ENCODE assay signal across 8 cellular contexts in the genomic region with DNA sequence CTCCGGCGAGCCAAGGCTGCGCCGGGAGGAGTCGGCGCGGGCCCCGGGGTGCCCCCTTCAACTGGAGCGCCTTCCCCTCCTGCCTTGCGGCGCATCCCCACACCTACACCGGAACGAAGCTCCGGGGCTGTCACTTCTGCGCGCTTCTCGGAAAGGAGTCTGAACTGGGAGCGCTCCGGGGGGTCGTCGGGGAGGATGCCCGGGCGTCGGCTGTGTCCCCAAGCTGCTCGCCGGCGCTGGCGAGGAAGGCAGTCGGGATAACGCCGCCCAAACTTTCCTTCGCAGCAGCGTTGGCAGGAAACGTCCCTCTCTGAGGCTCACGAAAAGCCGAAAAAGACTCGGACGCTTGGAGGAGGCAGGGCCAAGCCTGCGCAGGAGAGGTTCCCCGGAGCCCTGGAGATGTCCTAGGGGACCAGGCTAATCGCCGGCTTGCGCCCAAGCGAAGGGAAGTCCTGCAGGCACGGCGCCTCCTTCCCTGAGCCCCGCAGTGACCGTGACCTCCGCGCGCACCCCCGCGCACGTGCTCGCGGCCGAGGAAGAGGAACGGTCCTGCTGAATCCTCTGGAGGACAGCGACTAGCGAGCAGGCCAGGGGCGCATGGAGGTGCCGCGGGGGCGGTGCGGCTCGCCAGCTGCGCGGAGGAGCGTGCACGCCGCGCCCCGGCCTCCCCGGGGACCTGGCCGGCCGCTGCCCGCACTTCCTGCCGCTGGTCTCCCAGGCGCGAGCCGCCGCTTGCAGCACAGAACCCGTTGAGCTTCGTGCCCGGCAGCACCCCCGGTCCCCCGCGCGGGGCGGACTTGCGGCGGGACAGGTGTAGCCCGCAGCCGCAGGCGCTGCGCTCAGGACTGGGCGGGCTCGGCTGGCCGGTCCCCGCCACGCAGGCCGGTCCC. TPM values are rescaled to one million over a fixed set of nuclear protein-coding genes. Genes with fewer than 3 reads are reported as not detected.
DNase-seq lines count a peak whose midpoint lies in the region; ATAC-seq, FAIRE-seq and TF ChIP-seq lines count a peak whose summit lies in the region.

TSS of gene SH3RF3 (plus strand) at position 740 of the 890 bp plus-strand sequence.

- TF ChIP-seq CTCF in AG10803 (conservative IDR thresholded peaks at IDR 0.05; ENCODE audit: low read length) (no peak), parathyroid adenoma (IDR thresholded peaks at IDR 0.05) (no peak)

- H3K36me3 ChIP-seq in adipocyte (ENCODE audit: control insufficient read depth, insufficient read depth, low read length, severe bottlenecking), result no peaks in the 10 kb centered on the region
- H3K36me3 ChIP-seq in parathyroid adenoma (ENCODE audit: control insufficient read depth, insufficient read depth, low read length), result no peaks in the 10 kb centered on the region

- ATAC-seq in left cardiac atrium (peak; percentile 54 to 64), HG03378 (IDR thresholded peaks at IDR 0.05; ENCODE audit: unreplicated experiment) (no peak)

- H3K27ac ChIP-seq in parathyroid adenoma, result peak within 1 kb of the TSS; percentile 49

- intact Hi-C loops in left cardiac atrium (cut with DNase I), result loop anchor here (1.0 to 5.0 kb wide), 4 partner anchors 74 to 382 kb away; no protein-coding TSS in a partner anchor

- peak within 1 kb of the TSS; percentile 67 for H3K4me3 ChIP-seq in AG10803 (ENCODE audit: low read length)
- H3K4me3 ChIP-seq in adipocyte (ENCODE audit: low read length), result peak within 1 kb of the TSS; percentile 92
- H3K4me3 ChIP-seq in parathyroid adenoma (ENCODE audit: low read depth, low read length), result peak within 1 kb of the TSS; percentile 47

- H3K27me3 ChIP-seq in adipocyte (replicated peaks; ENCODE audit: control insufficient read depth, insufficient read depth, low read length), result no peaks in the 10 kb centered on the region
- H3K27me3 ChIP-seq in parathyroid adenoma (ENCODE audit: control insufficient read depth, insufficient read depth, low read length), result no peaks in the 10 kb centered on the region

- no peak for FAIRE-seq in GM19239 (lab: Jason Lieb, UNC)

- H3K9ac ChIP-seq in adipocyte (ENCODE audit: low read length) (peak within 1 kb of the TSS; percentile 94), parathyroid adenoma (no peak within 1 kb of the TSS)

- H3K4me1 ChIP-seq in adipocyte (ENCODE audit: control insufficient read depth, insufficient read depth, low read length) (peaks cover 46% of the 10 kb centered on the region), parathyroid adenoma (no peaks in the 10 kb centered on the region)

- peak within 1 kb of the TSS; percentile 77 for H2AFZ ChIP-seq in parathyroid adenoma

- H3K79me2 ChIP-seq in parathyroid adenoma, result no peaks in the 10 kb centered on the region

- H3K9me3 ChIP-seq in adipocyte (ENCODE audit: control insufficient read depth, low read length), result no peaks in the 10 kb centered on the region
- H3K9me3 ChIP-seq in parathyroid adenoma (ENCODE audit: control insufficient read depth, low read length), result no peaks in the 10 kb centered on the region

- H3K4me2 ChIP-seq in parathyroid adenoma (ENCODE audit: low read length), result peak within 1 kb of the TSS; percentile 84

- peak; percentile 63 for DNase-seq in AG10803 (ENCODE audit: low read depth)
- DNase-seq in GM19239 (ENCODE audit: insufficient read length, low spot score), result peak; percentile 29
- peak; percentile 4 for DNase-seq in NCI-H460 (ENCODE audit: extremely low read depth, low read depth)
- peak; percentile 64 for DNase-seq in adipocyte (ENCODE audit: low read depth)
- peak; percentile 68 for DNase-seq in left cardiac atrium
- DNase-seq in NCI-H187 treated with DMSO at 0.1 percent for 48 hours (lab: John Stamatoyannopoulos, UW), result no peak

RNA-seq across cellular contexts. Expression of gene SH3RF3, which starts in this region (rescaled TPM):
- total RNA-seq in NCI-H460 (2014; rRNA removed; shearing (Covaris generic)), result 0.23 and 0.32 TPM in 2 replicates
- polyA plus RNA-seq in NCI-H460 (2014; cell fraction: nucleus; rRNA removed), result 0.12 TPM in 1 of 2 replicates, not detected in the other
- total RNA-seq in left cardiac atrium, result 1 to 10 TPM; 8.8 to 9.4 TPM

Comparison
In these comparisons a context has a peak if more than half of its experiments do, and no peak if none do; other contexts are left out.
1. Peak in DNase-seq in NCI-H460; RNA of the gene not detected or under 1 TPM.